ENCODE assay signal across 28 cellular contexts in genomic region chr2:222299926-222300724, GRCh38. TPM values are rescaled to one million over a fixed set of nuclear protein-coding genes. Genes with fewer than 3 reads are reported as not detected.
DNase-seq lines count a peak whose midpoint lies in the region; ATAC-seq and TF ChIP-seq lines count a peak whose summit lies in the region.
"Had no signal": no experiment of that assay in that cellular context is flagged by ENCODE, and none has a peak within 500 bp of the region (broad histone marks: within the 10 kb centered on the region; RNA-seq: fewer than 3 reads in every experiment).

No MANE protein-coding gene starts in this region.

- no peaks in the 10 kb centered on the region for H3K9me3 Mint-ChIP-seq in neural crest cell
- peaks cover 0 to 36% (median 18%) of the 10 kb centered on the region in 5 donors for H3K9me3 Mint-ChIP-seq in CD8-positive, alpha-beta memory T cell

- H3K27ac ChIP-seq in HUES64 (ENCODE audit: low read depth, low read length): no peak overlapping the region
- peak overlapping the region; percentile 79 for H3K27ac ChIP-seq in ectodermal cell (ENCODE audit: insufficient read depth, low read depth, low read length, poor library complexity, severe bottlenecking)
- H3K27ac ChIP-seq in CD8-positive, alpha-beta memory T cell (ENCODE audit: low read depth, low read length): no peak overlapping the region
- H3K27ac ChIP-seq: breast epithelium, left ventricle myocardium inferior, right lobe of liver, thoracic aorta had no signal

- no peak overlapping the region for H3K4me3 ChIP-seq in H7 (ENCODE audit: insufficient read depth, low read depth, low read length)
- peak overlapping the region; percentile 52; the same call in 1 of the 2 replicates for H3K4me3 ChIP-seq in HUES64 (ENCODE audit: low read length)
- peak overlapping the region; percentile 74 for H3K4me3 ChIP-seq in ectodermal cell (ENCODE audit: insufficient read depth, low read depth, low read length)
- H3K4me3 ChIP-seq in CD8-positive, alpha-beta memory T cell (ENCODE audit: low read length): no peak overlapping the region
- H3K4me3 ChIP-seq: K562, left ventricle myocardium inferior, right lobe of liver had no signal

- under 1% methylated on average over 17 of the region's 18 CpGs for WGBS in HUES64
- 1% methylated on average over 16 to 18 of the region's 18 CpGs for WGBS in ectodermal cell, 2 experiments

- H3K9me3 ChIP-seq in HUES64 (ENCODE audit: insufficient read depth, low read depth, low read length): no peaks in the 10 kb centered on the region
- no peaks in the 10 kb centered on the region for H3K9me3 ChIP-seq in ectodermal cell (ENCODE audit: control insufficient read depth, low read length)
- H3K9me3 ChIP-seq in CD8-positive, alpha-beta memory T cell (ENCODE audit: low read length): no peaks in the 10 kb centered on the region
- H3K9me3 ChIP-seq: gastrocnemius medialis, left ventricle myocardium inferior, MG63, right lobe of liver, thoracic aorta had no signal

- H3K4me1 ChIP-seq in HUES64 (ENCODE audit: insufficient read depth, low read length) (peaks cover 24% of the 10 kb centered on the region), ectodermal cell (ENCODE audit: control insufficient read depth, insufficient read depth, low read length) (peaks cover 57% of the 10 kb centered on the region)
- peaks cover 7% of the 10 kb centered on the region for H3K4me1 ChIP-seq in CD8-positive, alpha-beta memory T cell (ENCODE audit: insufficient read depth, low read length)

- peak overlapping the region; percentile 9 for H3K27ac Mint-ChIP-seq in neural crest cell (ENCODE audit: unreplicated experiment)
- no peak overlapping the region for H3K27ac Mint-ChIP-seq in CD8-positive, alpha-beta memory T cell
- H3K27ac Mint-ChIP-seq: activated naive CD8-positive, alpha-beta T cell treated with anti-CD3 and anti-CD28 coated beads, Interleukin-2, amount 50 U/mL, for 24 hours; effector memory CD8-positive, alpha-beta T cell; natural killer cell had no signal

- H3K4me3 Mint-ChIP-seq in neural crest cell: peak overlapping the region; percentile 87
- H3K4me3 Mint-ChIP-seq in CD8-positive, alpha-beta memory T cell: peak overlapping the region in 2 of 7 donors; percentile 8 to 13
- H3K4me3 Mint-ChIP-seq: activated naive CD8-positive, alpha-beta T cell treated with anti-CD3 and anti-CD28 coated beads, Interleukin-2, amount 50 U/mL, for 24 hours; effector memory CD8-positive, alpha-beta T cell; natural killer cell had no signal

- peaks cover 15% of the 10 kb centered on the region for H3K36me3 Mint-ChIP-seq in neural crest cell (ENCODE audit: low read depth)
- peaks cover 0 to 2% (median 0%) of the 10 kb centered on the region in 3 donors for H3K36me3 Mint-ChIP-seq in CD8-positive, alpha-beta memory T cell

- H3K36me3 ChIP-seq in H7 (replicated peaks; ENCODE audit: control insufficient read depth, insufficient read depth, low read length): no peaks in the 10 kb centered on the region
- H3K36me3 ChIP-seq in HUES64 (ENCODE audit: insufficient read depth, low read length): peaks cover 2% of the 10 kb centered on the region; the same call in 1 of the 2 replicates
- peaks cover 17% of the 10 kb centered on the region for H3K36me3 ChIP-seq in ectodermal cell (ENCODE audit: control insufficient read depth, insufficient read depth, low read length)
- no peaks in the 10 kb centered on the region for H3K36me3 ChIP-seq in CD8-positive, alpha-beta memory T cell (ENCODE audit: insufficient read depth, low read length)
- H3K36me3 ChIP-seq: breast epithelium, gastrocnemius medialis, left ventricle myocardium inferior, right lobe of liver, thoracic aorta had no signal

- H3K9ac ChIP-seq in HUES64 (ENCODE audit: low read depth, low read length): no peak overlapping the region

- CTCF ChIA-PET in CD8-positive, alpha-beta memory T cell (lab: Charles Lee): no interaction called here

- no peak for ATAC-seq in HG03175 (IDR thresholded peaks at IDR 0.05; ENCODE audit: unreplicated experiment)
- ATAC-seq: activated naive CD8-positive, alpha-beta T cell treated with anti-CD3 and anti-CD28 coated beads, Interleukin-2, amount 50 U/mL, for 24 hours; effector memory CD8-positive, alpha-beta T cell; K562; natural killer cell; right lobe of liver had no signal

- POLR2A ChIA-PET in CD8-positive, alpha-beta memory T cell (lab: Charles Lee): no interaction called here

- H3K27me3 Mint-ChIP-seq in neural crest cell (ENCODE audit: low read depth): peaks cover 99% of the 10 kb centered on the region
- H3K27me3 Mint-ChIP-seq in CD8-positive, alpha-beta memory T cell: peaks cover 89 to 92% of the 10 kb centered on the region in 2 donors

- peaks cover 100% of the 10 kb centered on the region for H3K27me3 ChIP-seq in H7 (ENCODE audit: control insufficient read depth, insufficient read depth, low read length)
- H3K27me3 ChIP-seq in HUES64 (ENCODE audit: insufficient read depth, low read length): peaks cover 100% of the 10 kb centered on the region
- peaks cover 100% of the 10 kb centered on the region for H3K27me3 ChIP-seq in ectodermal cell (ENCODE audit: control insufficient read depth, insufficient read depth, low read length, poor library complexity, severe bottlenecking)
- peaks cover 78% of the 10 kb centered on the region for H3K27me3 ChIP-seq in CD8-positive, alpha-beta memory T cell (ENCODE audit: insufficient read depth, low read length, poor library complexity, severe bottlenecking)
- H3K27me3 ChIP-seq: MG63 had no signal

- DNase-seq in H7 (peak; percentile 39), neural crest cell (ENCODE audit: low read depth, low spot score) (no peak), DMS114 treated with DMSO at 0.1 percent for 48 hours (lab: John Stamatoyannopoulos, UW; ENCODE audit: unreplicated experiment) (no peak)
- no peak for DNase-seq in CD8-positive, alpha-beta memory T cell
- DNase-seq: activated CD4-positive, alpha-beta T cell treated with anti-CD3 and anti-CD28 coated beads, Interleukin-2, amount 50 U/mL, for 1 hour; activated effector memory CD4-positive, alpha-beta T cell treated with anti-CD3 and anti-CD28 coated beads, Interleukin-2, amount 50 U/mL, for 16 hours; activated naive CD8-positive, alpha-beta T cell treated with anti-CD3 and anti-CD28 coated beads, Interleukin-2, amount 50 U/mL, for 24 hours; DMS 273 treated with DMSO at 0.1 percent for 48 hours; effector memory CD8-positive, alpha-beta T cell; gastrocnemius medialis; hypothalamus; left ventricle myocardium inferior; MG63; natural killer cell; NCI-H1436 treated with DMSO at 0.1 percent for 48 hours; NCI-H2171; NCI-H524 treated with DMSO at 0.1 percent for 48 hours; stimulated activated CD4-positive, alpha-beta T cell treated with anti-CD3 and anti-CD28 coated beads, Interleukin-4, amount 100 ng/mL, for 4 hours; stimulated activated naive CD4-positive, alpha-beta T cell treated with Interleukin-2 at 50 U/mL for 16 hours; T-helper 2 cell had no signal

- H3K4me1 Mint-ChIP-seq in neural crest cell: peaks cover 76% of the 10 kb centered on the region
- H3K4me1 Mint-ChIP-seq in CD8-positive, alpha-beta memory T cell: peaks cover 37 to 64% (median 58%) of the 10 kb centered on the region in 3 donors

- no peak for TF ChIP-seq CTCF in neural crest cell (conservative IDR thresholded peaks at IDR 0.05)

RNA-seq across cellular contexts. Expression of gene PAX3, which starts 1.3 kb away (rescaled TPM):
- not detected in 2 replicates for total RNA-seq in H7 (2014; rRNA removed; shearing (Covaris generic))
- 5.0 TPM for polyA plus RNA-seq in HUES64 (2013, experiment 1 of 2)
- 9.9 TPM for polyA plus RNA-seq in HUES64 (2013, experiment 2 of 2)
- polyA plus RNA-seq in ectodermal cell (2013, experiment 1 of 4): 164 TPM
- 167 TPM for polyA plus RNA-seq in ectodermal cell (2013, experiment 2 of 4)
- 111 TPM for polyA plus RNA-seq in ectodermal cell (2013, experiment 3 of 4)
- polyA plus RNA-seq in ectodermal cell (2013, experiment 4 of 4): 125 TPM
- 52.1 and 52.2 TPM in 2 replicates for total RNA-seq in neural crest cell
- not detected for total RNA-seq in CD8-positive, alpha-beta memory T cell
- polyA plus RNA-seq in CD8-positive, alpha-beta memory T cell: not detected
- total RNA-seq: G401, K562, natural killer cell, right lobe of liver, thoracic aorta had no signal
- polyA plus RNA-seq: K562 had no signal

Comparison
In these comparisons a context has a peak if more than half of its experiments do, and no peak if none do; other contexts are left out.
1. H3K4me3 ChIP-seq: peak in HUES64 (single experiment) and ectodermal cell (single experiment); none in H7 (single experiment) and CD8-positive, alpha-beta memory T cell (single experiment).
2. RNA of gene PAX3, which starts 1.3 kb away (total RNA-seq): 52.1 to 52.2 TPM in neural crest cell; not detected in H7 and not detected in CD8-positive, alpha-beta memory T cell; every median in the first group is over 10 times any median in the second.